Comparison of ENCODE assay signal across 8 cellular contexts in genomic region chr2:108927936-108928659, GRCh38.
DNase-seq lines count a peak whose midpoint lies in the region; ATAC-seq, FAIRE-seq and TF ChIP-seq lines count a peak whose summit lies in the region.

No MANE protein-coding gene starts in this region.

- intact Hi-C loops in esophagus squamous epithelium (cut with DNase I) = no loop called here
- intact Hi-C loops in naive thymus-derived CD4-positive, alpha-beta T cell (cut with micrococcal nuclease) = loop anchor here (1.0 to 10.0 kb wide), 11 partner anchors 31 to 582 kb away; partner anchors contain the start of gene EDAR (in 1 of the 2)

- no peaks in the 10 kb centered on the region for H3K27me3 Mint-ChIP-seq in activated CD4-positive, alpha-beta T cell treated with anti-CD3 and anti-CD28 coated beads, Interleukin-2, amount 10 ng/mL, durations not matched to agents 7 days and 5 days
- H3K27me3 Mint-ChIP-seq in naive thymus-derived CD4-positive, alpha-beta T cell = no peaks in the 10 kb centered on the region

- 73 to 81% methylated on average over 6 to 8 of the region's 8 CpGs for WGBS in esophagus squamous epithelium, 2 donors

- no peak for TF ChIP-seq POLR2A in GM12891 (IDR thresholded peaks at IDR 0.05; ENCODE audit: low read depth, low read length)
- no peak for TF ChIP-seq POLR2A in esophagus squamous epithelium (IDR thresholded peaks at IDR 0.05)

- H3K9me3 ChIP-seq in AG04450 (ENCODE audit: control insufficient read depth, insufficient read depth, low read length) = no peaks in the 10 kb centered on the region; the same call in 1 of the 2 replicates
- H3K9me3 ChIP-seq in esophagus squamous epithelium = no peaks in the 10 kb centered on the region
- H3K9me3 ChIP-seq in naive thymus-derived CD4-positive, alpha-beta T cell (ENCODE audit: control insufficient read depth in 2 of 3, low read length in 3 of 3) = no peaks in the 10 kb centered on the region

- H3K36me3 Mint-ChIP-seq in activated CD4-positive, alpha-beta T cell treated with anti-CD3 and anti-CD28 coated beads, Interleukin-2, amount 10 ng/mL, durations not matched to agents 7 days and 5 days (ENCODE audit: low read depth) = no peaks in the 10 kb centered on the region
- peaks cover 0 to 52% (median 6%) of the 10 kb centered on the region in 5 donors for H3K36me3 Mint-ChIP-seq in naive thymus-derived CD4-positive, alpha-beta T cell

- peak; percentile 38 for ATAC-seq in naive thymus-derived CD4-positive, alpha-beta T cell
- ATAC-seq in GM19351 (IDR thresholded peaks at IDR 0.05; ENCODE audit: unreplicated experiment) = no peak

- POLR2A ChIA-PET in AG04450 (lab: Yijun Ruan, JAX) = no interaction called here
- POLR2A ChIA-PET in activated CD4-positive, alpha-beta T cell treated with anti-CD3 and anti-CD28 coated beads, Interleukin-2, amount 10 ng/mL, durations not matched to agents 7 days and 5 days (lab: Charles Lee) = no interaction called here
- POLR2A ChIA-PET in naive thymus-derived CD4-positive, alpha-beta T cell (lab: Charles Lee) = interaction anchor here (0.5 to 2.1 kb wide), 6 partner anchors 31 to 206 kb away, joined by 3 to 9 read pairs (median 4); partner anchors contain the start of gene EDAR

- peaks cover 0 to 16% (median 0%) of the 10 kb centered on the region in 3 donors for H3K36me3 ChIP-seq in esophagus squamous epithelium
- H3K36me3 ChIP-seq in naive thymus-derived CD4-positive, alpha-beta T cell (ENCODE audit: control insufficient read depth in 2 of 3, insufficient read depth in 3 of 3, low read length in 3 of 3) = peaks cover 0 to 77% (median 0%) of the 10 kb centered on the region in 3 experiments

- FAIRE-seq in GM12891 (lab: Jason Lieb, UNC) = peak; percentile 66

- H3K4me1 ChIP-seq in esophagus squamous epithelium = peaks cover 25 to 74% (median 32%) of the 10 kb centered on the region in 3 donors
- H3K4me1 ChIP-seq in naive thymus-derived CD4-positive, alpha-beta T cell (ENCODE audit: control insufficient read depth in 2 of 2, insufficient read depth in 2 of 2, low read length in 2 of 2) = peaks cover 0 to 5% of the 10 kb centered on the region in 2 donors

- no peaks in the 10 kb centered on the region for H3K4me1 Mint-ChIP-seq in activated CD4-positive, alpha-beta T cell treated with anti-CD3 and anti-CD28 coated beads, Interleukin-2, amount 10 ng/mL, durations not matched to agents 7 days and 5 days
- H3K4me1 Mint-ChIP-seq in naive thymus-derived CD4-positive, alpha-beta T cell = peaks cover 2 to 34% (median 25%) of the 10 kb centered on the region in 7 donors

- H3K27ac Mint-ChIP-seq in activated CD4-positive, alpha-beta T cell treated with anti-CD3 and anti-CD28 coated beads, Interleukin-2, amount 10 ng/mL, durations not matched to agents 7 days and 5 days = peak overlapping the region; percentile 4
- H3K27ac Mint-ChIP-seq in naive thymus-derived CD4-positive, alpha-beta T cell = peak overlapping the region in 5 of 9 donors; percentile 0 to 28 (median 4)

- no peaks in the 10 kb centered on the region for H3K9me3 Mint-ChIP-seq in activated CD4-positive, alpha-beta T cell treated with anti-CD3 and anti-CD28 coated beads, Interleukin-2, amount 10 ng/mL, durations not matched to agents 7 days and 5 days
- no peaks in the 10 kb centered on the region for H3K9me3 Mint-ChIP-seq in naive thymus-derived CD4-positive, alpha-beta T cell

- H3K27ac ChIP-seq in AG04450 (ENCODE audit: low read depth, low read length) (no peak overlapping the region), esophagus squamous epithelium (no peak overlapping the region)
- H3K27ac ChIP-seq in naive thymus-derived CD4-positive, alpha-beta T cell (ENCODE audit: low read depth, low read length) = no peak overlapping the region

- H3K27me3 ChIP-seq in AG04450 (ENCODE audit: control insufficient read depth, insufficient read depth, low read length) (peaks cover 64% of the 10 kb centered on the region), esophagus squamous epithelium (no peaks in the 10 kb centered on the region)
- no peaks in the 10 kb centered on the region for H3K27me3 ChIP-seq in naive thymus-derived CD4-positive, alpha-beta T cell (ENCODE audit: control insufficient read depth in 2 of 2, insufficient read depth in 2 of 2, low read length in 2 of 2)

- DNase-seq in AG04450 (ENCODE audit: low read depth, low spot score) (peak; percentile 16), GM12891 (ENCODE audit: insufficient read length, low spot score) (peak; percentile 44), NCI-H1694 (lab: John Stamatoyannopoulos, UW) (peak; percentile 54), esophagus squamous epithelium (lab: John Stamatoyannopoulos, UW) (no peak), cerebellar nuclear complex (lab: John Stamatoyannopoulos, UW) (no peak)
- DNase-seq in activated CD4-positive, alpha-beta T cell treated with anti-CD3 and anti-CD28 coated beads, Interleukin-2, amount 10 ng/mL, durations not matched to agents 7 days and 5 days = peak; percentile 60
- DNase-seq in naive thymus-derived CD4-positive, alpha-beta T cell = peak in 6 of 9 donors; percentile 33 to 59 (median 50)

- H3K4me3 Mint-ChIP-seq in activated CD4-positive, alpha-beta T cell treated with anti-CD3 and anti-CD28 coated beads, Interleukin-2, amount 10 ng/mL, durations not matched to agents 7 days and 5 days = no peak overlapping the region
- no peak overlapping the region for H3K4me3 Mint-ChIP-seq in naive thymus-derived CD4-positive, alpha-beta T cell

- CTCF ChIA-PET in AG04450 (lab: Charles Lee) = interaction anchor here (1.0 to 2.3 kb wide), 6 partner anchors 8 to 582 kb away, joined by 3 to 16 read pairs (median 4); no protein-coding TSS in a partner anchor
- CTCF ChIA-PET in activated CD4-positive, alpha-beta T cell treated with anti-CD3 and anti-CD28 coated beads, Interleukin-2, amount 10 ng/mL, durations not matched to agents 7 days and 5 days (lab: Charles Lee) = interaction anchor here (1.0 kb wide), 1 partner anchor 71 kb away, joined by 3 read pairs; no protein-coding TSS in a partner anchor
- CTCF ChIA-PET in naive thymus-derived CD4-positive, alpha-beta T cell (lab: Charles Lee) = interaction anchor here (0.7 to 4.3 kb wide), 15 partner anchors 12 to 582 kb away, joined by 3 to 49 read pairs (median 6); partner anchors contain the start of gene EDAR

- TF ChIP-seq CTCF in AG04450 (IDR thresholded peaks at IDR 0.05; ENCODE audit: low read depth, low read length) = peak; percentile 93
- TF ChIP-seq CTCF in esophagus squamous epithelium (IDR thresholded peaks at IDR 0.05) = peak; percentile 43 to 86 (median 80)

- H3K4me3 ChIP-seq in AG04450 (ENCODE audit: low read depth, low read length) (no peak overlapping the region), esophagus squamous epithelium (no peak overlapping the region)
- H3K4me3 ChIP-seq in naive thymus-derived CD4-positive, alpha-beta T cell (ENCODE audit: low read length) = no peak overlapping the region

TF ChIP-seq in GM12891, 5 proteins besides CTCF, POLR2A, EP300 and RAD21:
- no peak for TF ChIP-seq TAF1 (IDR thresholded peaks at IDR 0.05; ENCODE audit: low read depth, low read length)
- TF ChIP-seq PAX5 (IDR thresholded peaks at IDR 0.05; ENCODE audit: insufficient read depth, low read length, severe bottlenecking) = no peak
- no peak for TF ChIP-seq POU2F2 (IDR thresholded peaks at IDR 0.05; ENCODE audit: low read depth, low read length)
- no peak for TF ChIP-seq POLR2AphosphoS5 (IDR thresholded peaks at IDR 0.05; ENCODE audit: low read depth, low read length)
- no peak for TF ChIP-seq SPI1 (IDR thresholded peaks at IDR 0.05; ENCODE audit: low read depth, low read length)

Comparison
In these comparisons a context has a peak if more than half of its experiments do, and no peak if none do; other contexts are left out.
1. DNase-seq: peak in AG04450 (single experiment), GM12891 (single experiment), NCI-H1694 (single experiment), activated CD4-positive, alpha-beta T cell treated with anti-CD3 and anti-CD28 coated beads, Interleukin-2, amount 10 ng/mL, durations not matched to agents 7 days and 5 days (single experiment) and naive thymus-derived CD4-positive, alpha-beta T cell (6 of 9); none in esophagus squamous epithelium (single experiment) and cerebellar nuclear complex (0 of 2).